Comparison of ENCODE assay signal across 9 cellular contexts in genomic region chr12:124928912-124929530, GRCh38. TPM values are rescaled to one million over a fixed set of nuclear protein-coding genes. Genes with fewer than 3 reads are reported as not detected.
DNase-seq lines count a peak whose midpoint lies in the region; TF ChIP-seq lines count a peak whose summit lies in the region.
"Had no signal": no experiment of that assay in that cellular context is flagged by ENCODE, and none has a peak within 500 bp of the region (broad histone marks: within the 10 kb centered on the region; RNA-seq: fewer than 3 reads in every experiment).

No MANE protein-coding gene starts in this region.

- H3K4me1 ChIP-seq in H9 (ENCODE audit: insufficient read depth, low read length) (peaks cover 2% of the 10 kb centered on the region), muscle layer of duodenum (ENCODE audit: control insufficient read depth in 1 of 2, insufficient read depth in 2 of 2, low read length in 2 of 2) (peaks cover 0 to 6% of the 10 kb centered on the region in 2 donors)

- DNase-seq in H9 (no peak), brain microvascular endothelial cell (no peak), OCI-M2 (lab: John Stamatoyannopoulos, UW; ENCODE audit: unreplicated experiment) (no peak), SW 1271 (lab: John Stamatoyannopoulos, UW) (no peak), kidney tubule cell (ENCODE audit: low spot score) (no peak), MV-4-11 (lab: John Stamatoyannopoulos, UW) (no peak)
- DNase-seq: NCI-H187 had no signal

- no peak overlapping the region for H3K14ac ChIP-seq in H9 (ENCODE audit: insufficient read depth, low read length)

- no peak overlapping the region for H3K23ac ChIP-seq in H9 (ENCODE audit: insufficient read length, low read depth, low read length)

- no peaks in the 10 kb centered on the region for H3K23me2 ChIP-seq in H9 (ENCODE audit: insufficient read length, low read depth, low read length, poor library complexity, severe bottlenecking)

- H3K27ac Mint-ChIP-seq in H9: no peak overlapping the region

- H3K9me3 ChIP-seq in H9 (ENCODE audit: control insufficient read depth, low read depth, low read length): no peaks in the 10 kb centered on the region
- no peaks in the 10 kb centered on the region for H3K9me3 ChIP-seq in muscle layer of duodenum (ENCODE audit: control insufficient read depth in 1 of 2, low read length in 2 of 2)

- H2BK120ac ChIP-seq in H9 (ENCODE audit: low read depth, low read length, poor library complexity, severe bottlenecking): no peak overlapping the region

- no peak overlapping the region for H4K8ac ChIP-seq in H9 (replicated peaks; ENCODE audit: insufficient read length, low read depth, low read length)

- H3K4ac ChIP-seq in H9 (ENCODE audit: low read depth, low read length): no peak overlapping the region

- no peak overlapping the region for H2BK5ac ChIP-seq in H9 (ENCODE audit: insufficient read length, low read length)

- no peak overlapping the region for H3K56ac ChIP-seq in H9 (ENCODE audit: insufficient read length, low read depth, low read length)

- H3K18ac ChIP-seq in H9 (ENCODE audit: insufficient read length, low read depth, low read length): no peak overlapping the region

- TF ChIP-seq CTCF in 22Rv1 (IDR thresholded peaks at IDR 0.05) (no peak), H9 (conservative IDR thresholded peaks at IDR 0.05) (peak; percentile 15; the same call in 1 of the 3 replicates), brain microvascular endothelial cell (IDR thresholded peaks at IDR 0.05; ENCODE audit: low read depth, low read length, missing control alignments) (peak; percentile 6)

- no peak overlapping the region for H2BK15ac ChIP-seq in H9 (ENCODE audit: low read depth, low read length)

- peaks cover 3 to 6% of the 10 kb centered on the region in 2 experiments; a peak in 3 of 5 replicates for H3K9me3 Mint-ChIP-seq in H9

- H3K79me2 ChIP-seq in H9 (ENCODE audit: insufficient read depth, low read length): no peaks in the 10 kb centered on the region

- H3K4me3 Mint-ChIP-seq in H9: peak overlapping the region in 1 of 2 experiments; percentile 49; a peak in 3 of 5 replicates

- no peak overlapping the region for H2AK5ac ChIP-seq in H9 (ENCODE audit: insufficient read length, low read length)

- H3K9ac ChIP-seq in H9 (ENCODE audit: extremely low read depth, insufficient read length, low read length): no peak overlapping the region

- H3T11ph ChIP-seq in H9 (ENCODE audit: low read length): no peak overlapping the region

- H3K4me3 ChIP-seq in brain microvascular endothelial cell (ENCODE audit: low read depth, low read length) (no peak overlapping the region), muscle layer of duodenum (ENCODE audit: low read depth in 1 of 2, low read length in 2 of 2) (no peak overlapping the region)

- H2AFZ ChIP-seq in H9 (ENCODE audit: low read length): no peak overlapping the region

- no peak overlapping the region for H2BK12ac ChIP-seq in H9 (ENCODE audit: insufficient read length, low read depth, low read length)

- H4K91ac ChIP-seq in H9 (ENCODE audit: insufficient read length, low read depth, low read length): no peak overlapping the region

- H2BK20ac ChIP-seq in H9 (ENCODE audit: low read depth, low read length, poor library complexity, severe bottlenecking): no peak overlapping the region

- H3K36me3 ChIP-seq in brain microvascular endothelial cell (replicated peaks): no peaks in the 10 kb centered on the region
- H3K36me3 ChIP-seq in muscle layer of duodenum (ENCODE audit: control insufficient read depth in 1 of 2, insufficient read depth in 2 of 2, low read length in 2 of 2): no peaks in the 10 kb centered on the region

- in situ Hi-C loops in brain microvascular endothelial cell (cut with HindIII; ENCODE audit: low pct_ligation_motif_present, low sequenced_read_pairs): no loop called here

- no peak overlapping the region for H4K5ac ChIP-seq in H9 (ENCODE audit: insufficient read length, low read depth, low read length)

- H3K36me3 Mint-ChIP-seq in H9 (ENCODE audit: insufficient read depth in 1 of 3, low read depth in 3 of 3): no peaks in the 10 kb centered on the region; a peak in 2 of 7 replicates

- H4K20me1 ChIP-seq in H9 (ENCODE audit: control insufficient read depth, insufficient read depth, insufficient read length): no peaks in the 10 kb centered on the region

- H3K27ac ChIP-seq in 22Rv1 (peak overlapping the region; percentile 88), H9 (ENCODE audit: insufficient read length, low read depth, low read length) (no peak overlapping the region), brain microvascular endothelial cell (no peak overlapping the region), muscle layer of duodenum (ENCODE audit: low read length) (peak overlapping the region; percentile 98)

- H3K79me1 ChIP-seq in H9 (ENCODE audit: insufficient read depth, low read depth, low read length, poor library complexity, severe bottlenecking): no peaks in the 10 kb centered on the region

- H3K27me3 ChIP-seq in H9 (ENCODE audit: insufficient read depth, low read length): no peaks in the 10 kb centered on the region
- no peaks in the 10 kb centered on the region for H3K27me3 ChIP-seq in brain microvascular endothelial cell (replicated peaks)
- no peaks in the 10 kb centered on the region for H3K27me3 ChIP-seq in muscle layer of duodenum (ENCODE audit: low read depth, low read length)

- H3K27me3 Mint-ChIP-seq in H9 (ENCODE audit: low read depth): peaks cover 9% of the 10 kb centered on the region

- peaks cover 13 to 16% of the 10 kb centered on the region in 2 experiments for H3K4me1 Mint-ChIP-seq in H9

- H3K4me2 ChIP-seq in H9 (ENCODE audit: insufficient read depth, insufficient read length, low read length): no peak overlapping the region

- WGBS in H9 (ENCODE audit: extremely low coverage, insufficient read length, low lambda C conversion rate): no CpG with 5 or more reads among the region's 11 CpGs

RNA-seq across cellular contexts. Expression of gene UBC, which starts 14.6 kb away (rescaled TPM):
- 523 and 533 TPM in 2 replicates for total RNA-seq in H9 (2021)

RNA-seq across cellular contexts. Expression of gene DHX37, which starts 59.9 kb away (rescaled TPM):
- total RNA-seq in H9 (2021): 56.7 and 59.0 TPM in 2 replicates

Comparison
In these comparisons a context has a peak if more than half of its experiments do, and no peak if none do; other contexts are left out.
1. H3K27ac ChIP-seq: peak in 22Rv1 (single experiment) and muscle layer of duodenum (single experiment); none in H9 (single experiment) and brain microvascular endothelial cell (single experiment).